19 cellular contexts compared by ENCODE assay signal in the genomic region with DNA sequence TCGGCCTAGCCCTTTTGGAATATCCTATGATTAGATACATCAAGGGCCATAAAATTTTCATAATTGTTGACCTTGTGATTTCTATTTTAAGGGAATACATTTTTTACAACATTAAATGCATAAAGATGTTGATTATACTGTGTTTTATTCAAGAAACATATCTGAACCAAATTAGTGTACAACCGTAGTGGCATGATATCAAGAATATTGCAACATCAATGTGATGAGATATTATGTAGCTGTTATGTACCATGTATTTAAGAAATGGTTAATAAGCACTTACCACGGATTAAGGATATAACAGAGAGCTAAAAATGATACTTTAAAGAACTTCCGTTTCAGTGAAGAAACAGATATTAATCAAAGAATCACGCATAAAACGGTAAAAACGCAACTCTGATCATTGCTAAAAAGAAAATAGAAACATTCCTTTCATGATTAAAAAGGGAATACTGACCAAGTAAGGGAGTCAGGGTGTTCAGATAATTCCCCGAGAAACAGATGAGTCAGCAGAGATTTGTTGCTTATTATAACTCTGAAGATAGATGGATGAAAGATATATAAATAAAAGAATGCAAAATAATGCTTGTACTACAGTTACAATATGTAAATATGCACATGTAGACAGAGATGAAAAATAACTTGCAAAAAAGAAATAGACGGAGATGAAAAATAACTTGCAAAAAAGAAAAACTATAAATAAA.
A peak's percentile ranks its signal among the peaks of the same experiment; 100 is the strongest.
DNase-seq lines count a peak whose midpoint lies in the region; ATAC-seq, FAIRE-seq and TF ChIP-seq lines count a peak whose summit lies in the region.
"Had no signal": no experiment of that assay in that cellular context is flagged by ENCODE, and none has a peak within 500 bp of the region (broad histone marks: within the 10 kb centered on the region; RNA-seq: fewer than 3 reads in every experiment).

No MANE protein-coding gene starts in this region.

- no peak overlapping the region for H2BK15ac ChIP-seq in H1 (ENCODE audit: low read length)

- WGBS in HepG2 (ENCODE audit: low lambda C conversion rate), result 46% methylated on average over 9 of the region's 9 CpGs
- 75% methylated on average over 9 of the region's 9 CpGs for WGBS in right lobe of liver (ENCODE audit: insufficient coverage, low coverage, low lambda C conversion rate, missing lambda C conversion rate)
- 86% methylated on average over 9 of the region's 9 CpGs; no CpG with 5 or more reads in 1 of the 2 experiments for WGBS in H1 (ENCODE audit: extremely low coverage in 1 of 2, insufficient coverage in 1 of 2, insufficient read length in 1 of 2, insufficient replicate concordance in 2 of 2, low coverage in 1 of 2, low lambda C conversion rate in 2 of 2, missing lambda C conversion rate in 1 of 2), 2 experiments

- no peaks in the 10 kb centered on the region for H3K79me2 ChIP-seq in HepG2 (ENCODE audit: insufficient read depth, low read length)
- H3K79me2 ChIP-seq in H1 (ENCODE audit: control insufficient read depth in 1 of 2, insufficient read depth in 2 of 2, low read length in 2 of 2), result no peaks in the 10 kb centered on the region
- no peaks in the 10 kb centered on the region for H3K79me2 ChIP-seq in parathyroid adenoma

- intact Hi-C loops in HepG2 (cut with micrococcal nuclease; ENCODE audit: unreplicated experiment), result no loop called here
- intact Hi-C loops in right lobe of liver (cut with DNase I), result no loop called here

- H3K4me3 ChIP-seq in HepG2 (replicated peaks in 1 of 3; ENCODE audit: insufficient read depth in 1 of 3, low read depth in 2 of 3, low read length in 3 of 3) (no peak overlapping the region), right lobe of liver (no peak overlapping the region), H1 (ENCODE audit: extremely low read depth in 1 of 4, insufficient read depth in 2 of 4, low read depth in 3 of 4, low read length in 4 of 4) (no peak overlapping the region), parathyroid adenoma (ENCODE audit: low read depth, low read length) (no peak overlapping the region)
- H3K4me3 ChIP-seq: BLaER1, GM23338 had no signal

- peaks cover under 1 to 5% of the 10 kb centered on the region in 2 experiments; a peak in 3 of 5 replicates for H3K27me3 ChIP-seq in HepG2 (ENCODE audit: control insufficient read depth in 1 of 2, insufficient read depth in 2 of 2, low read length in 2 of 2)
- H3K27me3 ChIP-seq in right lobe of liver, result no peaks in the 10 kb centered on the region
- no peaks in the 10 kb centered on the region for H3K27me3 ChIP-seq in H1 (replicated peaks in 1 of 4; ENCODE audit: control insufficient read depth in 3 of 4, extremely low read depth in 1 of 4, insufficient read depth in 3 of 4, low read length in 3 of 4)
- no peaks in the 10 kb centered on the region for H3K27me3 ChIP-seq in parathyroid adenoma (ENCODE audit: control insufficient read depth, insufficient read depth, low read length)
- H3K27me3 ChIP-seq: BLaER1 had no signal

- H3K79me1 ChIP-seq in H1 (ENCODE audit: low read depth, low read length), result no peaks in the 10 kb centered on the region

- H2BK120ac ChIP-seq in H1 (replicated peaks; ENCODE audit: low read depth, low read length), result no peak overlapping the region

- H3K27me3 Mint-ChIP-seq in naive thymus-derived CD8-positive, alpha-beta T cell, result peaks cover 0 to 10% (median 2%) of the 10 kb centered on the region in 5 donors

- H3K9me3 ChIP-seq in HepG2 (ENCODE audit: low read length) (no peaks in the 10 kb centered on the region), right lobe of liver (no peaks in the 10 kb centered on the region), H1 (ENCODE audit: insufficient read depth in 2 of 2, low read depth in 1 of 2, low read length in 1 of 2) (no peaks in the 10 kb centered on the region), parathyroid adenoma (ENCODE audit: control insufficient read depth, low read length) (no peaks in the 10 kb centered on the region)
- H3K9me3 ChIP-seq: BLaER1 had no signal

- H4K8ac ChIP-seq in H1 (ENCODE audit: extremely low read depth, insufficient read depth, low read length), result no peak overlapping the region

- H3K27ac ChIP-seq in HepG2 (ENCODE audit: extremely low read length, insufficient read depth, low read length), result no peak overlapping the region
- no peak overlapping the region for H3K27ac ChIP-seq in right lobe of liver
- H3K27ac ChIP-seq in H1 (ENCODE audit: low read depth, low read length), result no peak overlapping the region
- H3K27ac ChIP-seq in parathyroid adenoma, result no peak overlapping the region
- H3K27ac ChIP-seq: BLaER1 had no signal

- no peaks in the 10 kb centered on the region for H4K20me1 ChIP-seq in HepG2 (ENCODE audit: insufficient read depth, low read length)
- H4K20me1 ChIP-seq in H1 (replicated peaks in 1 of 2; ENCODE audit: control insufficient read depth in 1 of 2, insufficient read depth in 2 of 2, low read length in 2 of 2), result no peaks in the 10 kb centered on the region
- H4K20me1 ChIP-seq: BLaER1 had no signal

- H2AK5ac ChIP-seq in H1 (ENCODE audit: low read depth, low read length), result no peak overlapping the region

- FAIRE-seq in HepG2 (lab: Jason Lieb, UNC) (no peak), H1 (lab: Jason Lieb, UNC) (no peak)
- FAIRE-seq: GM19239, HTR-8/SVneo had no signal

- TF ChIP-seq EP300 in HepG2 (IDR thresholded peaks at IDR 0.05; ENCODE audit: low read depth in 2 of 2, low read length in 2 of 2) (no peak), HepG2 (CRISPR knock-in tag; IDR thresholded peaks at IDR 0.05; ENCODE audit: borderline replicate concordance) (no peak), H1 (IDR thresholded peaks at IDR 0.05; ENCODE audit: borderline replicate concordance in 1 of 2, low read depth in 2 of 2, low read length in 2 of 2) (no peak)

- no peaks in the 10 kb centered on the region for H3K4me1 Mint-ChIP-seq in naive thymus-derived CD8-positive, alpha-beta T cell
- H3K4me1 Mint-ChIP-seq: CD14-positive monocyte, GM23338 had no signal

- BruUV-seq in HepG2 (replicated peaks; lab: Mats Ljungman, UMichigan), result no TSS peak

- H3K4me2 ChIP-seq in HepG2 (ENCODE audit: low read depth, low read length), result no peak overlapping the region
- no peak overlapping the region for H3K4me2 ChIP-seq in H1 (ENCODE audit: insufficient read depth in 1 of 2, low read depth in 2 of 2, low read length in 2 of 2)
- H3K4me2 ChIP-seq in parathyroid adenoma (ENCODE audit: low read length), result peak overlapping the region; percentile 33
- H3K4me2 ChIP-seq: GM23338 had no signal

- no peak overlapping the region for H3K18ac ChIP-seq in H1 (ENCODE audit: extremely low read depth, low read length)

- TF ChIP-seq RAD21 in HepG2 (CRISPR knock-in tag; IDR thresholded peaks at IDR 0.05), result no peak
- no peak for TF ChIP-seq RAD21 in H1 (IDR thresholded peaks at IDR 0.05 in 1 of 2, conservative IDR thresholded peaks at IDR 0.05 in 1 of 2; ENCODE audit: low read depth in 2 of 2, low read length in 2 of 2)

- no peak overlapping the region for H4K5ac ChIP-seq in H1 (ENCODE audit: insufficient read length, low read depth, low read length)

- no peak overlapping the region for H2BK12ac ChIP-seq in H1 (ENCODE audit: low read depth, low read length)

- TF ChIP-seq CTCF in HepG2 (CRISPR knock-in tag; IDR thresholded peaks at IDR 0.05) (no peak), right lobe of liver (IDR thresholded peaks at IDR 0.05) (no peak), H1 (IDR thresholded peaks at IDR 0.05; ENCODE audit: control extremely low read depth in 1 of 3, insufficient read depth in 1 of 3, low read depth in 1 of 3, low read length in 3 of 3) (no peak), parathyroid adenoma (IDR thresholded peaks at IDR 0.05) (no peak)

- no peak overlapping the region for H2BK20ac ChIP-seq in H1 (ENCODE audit: low read length)

- no peak overlapping the region for H3K23ac ChIP-seq in H1 (ENCODE audit: insufficient read length)

- DNase-seq in HepG2 (ENCODE audit: low spot score) (no peak), right lobe of liver (no peak), H1 (ENCODE audit: low read depth in 1 of 2, low spot score in 2 of 2) (no peak), hypothalamus (lab: John Stamatoyannopoulos, UW) (no peak)
- DNase-seq in naive thymus-derived CD8-positive, alpha-beta T cell, result no peak
- DNase-seq: CD4-positive, alpha-beta memory T cell; DMS79 treated with DMSO at 0.1 percent for 48 hours; GF-D8; H7; HFFc6 had no signal

- TF ChIP-seq POLR2A in HepG2 (IDR thresholded peaks at IDR 0.05; ENCODE audit: insufficient read depth in 1 of 2, low read depth in 2 of 2, low read length in 2 of 2) (no peak), right lobe of liver (IDR thresholded peaks at IDR 0.05) (no peak), H1 (IDR thresholded peaks at IDR 0.05; ENCODE audit: control extremely low read depth in 1 of 2, low read depth in 2 of 2, low read length in 2 of 2) (no peak), GM18505 (IDR thresholded peaks at IDR 0.05; ENCODE audit: borderline replicate concordance, extremely low read depth, insufficient read depth, insufficient read length) (no peak)

- H3K14ac ChIP-seq in H1 (ENCODE audit: insufficient read length), result no peak overlapping the region

- H3K36me3 Mint-ChIP-seq in naive thymus-derived CD8-positive, alpha-beta T cell, result no peaks in the 10 kb centered on the region
- H3K36me3 Mint-ChIP-seq: CD14-positive monocyte; CD4-positive, alpha-beta memory T cell had no signal

- no peak overlapping the region for H3K4me3 Mint-ChIP-seq in naive thymus-derived CD8-positive, alpha-beta T cell
- H3K4me3 Mint-ChIP-seq: CD14-positive monocyte; CD4-positive, alpha-beta memory T cell; GM23338; HFFc6 had no signal

- no peak overlapping the region for H2BK5ac ChIP-seq in H1 (ENCODE audit: low read depth, low read length)

- ATAC-seq in HepG2, result no peak
- ATAC-seq in right lobe of liver, result no peak
- no peak for ATAC-seq in GM18505 (IDR thresholded peaks at IDR 0.05; ENCODE audit: unreplicated experiment)
- ATAC-seq in GM18502 (IDR thresholded peaks at IDR 0.05; ENCODE audit: poor library complexity, unreplicated experiment), result no peak
- no peak for ATAC-seq in naive thymus-derived CD8-positive, alpha-beta T cell
- ATAC-seq: GM23338, HCT116 had no signal

- no peak overlapping the region for H3K56ac ChIP-seq in H1 (replicated peaks; ENCODE audit: insufficient read length, low read depth, low read length)

- no peak overlapping the region for H4K91ac ChIP-seq in H1 (replicated peaks; ENCODE audit: insufficient read length, low read length)

- CTCF ChIA-PET in HepG2 (lab: Yijun Ruan, JAX; ENCODE audit: low intra/inter-chr PET ratio, low total read pairs) (no interaction called here), H1 (lab: Charles Lee; ENCODE audit: partially characterized antibody) (interaction anchor here (0.6 kb wide), 1 partner anchor 383 kb away, joined by 3 read pairs; no protein-coding TSS in a partner anchor)

- POLR2A ChIA-PET in HepG2 (lab: Yijun Ruan, JAX), result no interaction called here
- POLR2A ChIA-PET in H1 (lab: Charles Lee; ENCODE audit: partially characterized antibody), result interaction anchor here (0.7 kb wide), 1 partner anchor 525 kb away, joined by 6 read pairs; no protein-coding TSS in a partner anchor
- POLR2A ChIA-PET in naive thymus-derived CD8-positive, alpha-beta T cell (lab: Charles Lee), result no interaction called here

- H3K4ac ChIP-seq in H1 (replicated peaks; ENCODE audit: insufficient read length, low read depth, low read length), result no peak overlapping the region

- in situ Hi-C loops in HepG2 (cut with HindIII; ENCODE audit: extremely low pct_ligation_motif_present, low pct_unique_long_range_greater_than_20kb), result no loop called here

- H3K4me1 ChIP-seq in HepG2 (ENCODE audit: insufficient read depth, low read length) (no peaks in the 10 kb centered on the region), right lobe of liver (no peaks in the 10 kb centered on the region), H1 (replicated peaks in 1 of 4; ENCODE audit: control insufficient read depth in 3 of 4, insufficient read depth in 4 of 4, low read length in 3 of 4) (no peaks in the 10 kb centered on the region), parathyroid adenoma (no peaks in the 10 kb centered on the region)

- H3K36me3 ChIP-seq in HepG2 (replicated peaks in 1 of 2; ENCODE audit: control insufficient read depth in 1 of 2, insufficient read depth in 2 of 2, low read length in 2 of 2) (no peaks in the 10 kb centered on the region), right lobe of liver (no peaks in the 10 kb centered on the region), H1 (ENCODE audit: control insufficient read depth in 2 of 4, insufficient read depth in 4 of 4, low read length in 3 of 4) (no peaks in the 10 kb centered on the region), parathyroid adenoma (ENCODE audit: control insufficient read depth, insufficient read depth, low read length) (no peaks in the 10 kb centered on the region)
- H3K36me3 ChIP-seq: BLaER1 had no signal

- peaks cover 0 to 2% (median 0%) of the 10 kb centered on the region in 9 donors for H3K9me3 Mint-ChIP-seq in naive thymus-derived CD8-positive, alpha-beta T cell
- H3K9me3 Mint-ChIP-seq: CD4-positive, alpha-beta memory T cell; GM23338 had no signal

- H2AFZ ChIP-seq in HepG2 (ENCODE audit: low read length) (no peak overlapping the region), H1 (ENCODE audit: low read length) (no peak overlapping the region), parathyroid adenoma (no peak overlapping the region)
- H2AFZ ChIP-seq: GM23338 had no signal

- H3K9ac ChIP-seq in HepG2 (ENCODE audit: insufficient read depth, low read depth, low read length) (no peak overlapping the region), H1 (replicated peaks in 1 of 4; ENCODE audit: extremely low read depth in 1 of 4, low read depth in 3 of 4, low read length in 3 of 4) (no peak overlapping the region), parathyroid adenoma (no peak overlapping the region)
- H3K9ac ChIP-seq: BLaER1 had no signal

- no peak overlapping the region for H3K27ac Mint-ChIP-seq in naive thymus-derived CD8-positive, alpha-beta T cell
- H3K27ac Mint-ChIP-seq: CD14-positive monocyte; CD4-positive, alpha-beta memory T cell; GM23338; HFFc6 had no signal

- no peaks in the 10 kb centered on the region for H3K23me2 ChIP-seq in H1 (ENCODE audit: low read depth, low read length)
